In genomic region chr20:63958964-63959698, GRCh38 we compare ENCODE assay signal across 16 cellular contexts.
"Had no signal": no experiment of that assay in that cellular context is flagged by ENCODE, and none has a peak within 500 bp of the region (broad histone marks: within the 10 kb centered on the region; RNA-seq: fewer than 3 reads in every experiment).

No MANE protein-coding gene starts in this region.

- H3K27me3 ChIP-seq: dorsolateral prefrontal cortex, right atrium auricular region, stomach had no signal

- H3K27ac ChIP-seq: right atrium auricular region, thoracic aorta, WERI-Rb-1 had no signal

- H3K27ac Mint-ChIP-seq: activated naive CD4-positive, alpha-beta T cell treated with anti-CD3 and anti-CD28 coated beads, Interleukin-2, amount 50 U/mL, for 24 hours had no signal

- H3K4me3 ChIP-seq: dorsolateral prefrontal cortex, lung, right atrium auricular region, stomach, thoracic aorta had no signal

- H3K4me3 Mint-ChIP-seq: activated naive CD4-positive, alpha-beta T cell treated with anti-CD3 and anti-CD28 coated beads, Interleukin-2, amount 50 U/mL, for 24 hours had no signal

- H3K27me3 Mint-ChIP-seq: activated naive CD4-positive, alpha-beta T cell treated with anti-CD3 and anti-CD28 coated beads, Interleukin-2, amount 50 U/mL, for 24 hours; naive thymus-derived CD4-positive, alpha-beta T cell had no signal

- ATAC-seq: esophagus mucosa; left colon; naive thymus-derived CD4-positive, alpha-beta T cell had no signal

- DNase-seq: activated CD4-positive, alpha-beta T cell treated with anti-CD3 and anti-CD28 coated beads for 48 hours; activated T-cell treated with anti-CD3 and anti-CD28 coated beads for 4 hours; amniotic stem cell; dorsolateral prefrontal cortex; left colon; naive thymus-derived CD4-positive, alpha-beta T cell; nucleus accumbens; small intestine; stomach; T1000; WERI-Rb-1 had no signal

- H3K9me3 ChIP-seq: right atrium auricular region, stomach, thoracic aorta had no signal

- H3K9me3 Mint-ChIP-seq: activated naive CD4-positive, alpha-beta T cell treated with anti-CD3 and anti-CD28 coated beads, Interleukin-2, amount 50 U/mL, for 24 hours had no signal
